ENCODE assay signal across 1 cellular context in genomic region chr7:36606442-36607205, GRCh38.
TF ChIP-seq lines count a peak whose summit lies in the region.

No MANE protein-coding gene starts in this region.

TF ChIP-seq in WTC11, 78 proteins besides CTCF, POLR2A, EP300 and RAD21 (continued from another document):
- TF ChIP-seq ZNF425 (CRISPR knock-in tag; conservative IDR thresholded peaks at IDR 0.05) (no peak), E2F5 (CRISPR knock-in tag; IDR thresholded peaks at IDR 0.05) (no peak), FOXP1 (CRISPR knock-in tag; IDR thresholded peaks at IDR 0.05; ENCODE audit: borderline replicate concordance) (no peak), ZNF121 (CRISPR knock-in tag; IDR thresholded peaks at IDR 0.05) (no peak), TEAD4 (CRISPR knock-in tag; IDR thresholded peaks at IDR 0.05) (no peak), USF2 (CRISPR knock-in tag; IDR thresholded peaks at IDR 0.05) (no peak), ZMAT4 (CRISPR knock-in tag; IDR thresholded peaks at IDR 0.05) (no peak), CBFB (CRISPR knock-in tag; IDR thresholded peaks at IDR 0.05; ENCODE audit: low read depth) (no peak), OVOL2 (CRISPR knock-in tag; IDR thresholded peaks at IDR 0.05; ENCODE audit: borderline replicate concordance) (no peak)
- TF ChIP-seq, protein P1, sequence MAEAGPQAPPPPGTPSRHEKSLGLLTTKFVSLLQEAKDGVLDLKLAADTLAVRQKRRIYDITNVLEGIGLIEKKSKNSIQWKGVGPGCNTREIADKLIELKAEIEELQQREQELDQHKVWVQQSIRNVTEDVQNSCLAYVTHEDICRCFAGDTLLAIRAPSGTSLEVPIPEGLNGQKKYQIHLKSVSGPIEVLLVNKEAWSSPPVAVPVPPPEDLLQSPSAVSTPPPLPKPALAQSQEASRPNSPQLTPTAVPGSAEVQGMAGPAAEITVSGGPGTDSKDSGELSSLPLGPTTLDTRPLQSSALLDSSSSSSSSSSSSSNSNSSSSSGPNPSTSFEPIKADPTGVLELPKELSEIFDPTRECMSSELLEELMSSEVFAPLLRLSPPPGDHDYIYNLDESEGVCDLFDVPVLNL (CRISPR knock-in tag; IDR thresholded peaks at IDR 0.05; ENCODE audit: borderline replicate concordance, low read depth), result no peak
- TF ChIP-seq, protein P2, sequence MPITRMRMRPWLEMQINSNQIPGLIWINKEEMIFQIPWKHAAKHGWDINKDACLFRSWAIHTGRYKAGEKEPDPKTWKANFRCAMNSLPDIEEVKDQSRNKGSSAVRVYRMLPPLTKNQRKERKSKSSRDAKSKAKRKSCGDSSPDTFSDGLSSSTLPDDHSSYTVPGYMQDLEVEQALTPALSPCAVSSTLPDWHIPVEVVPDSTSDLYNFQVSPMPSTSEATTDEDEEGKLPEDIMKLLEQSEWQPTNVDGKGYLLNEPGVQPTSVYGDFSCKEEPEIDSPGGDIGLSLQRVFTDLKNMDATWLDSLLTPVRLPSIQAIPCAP (CRISPR knock-in tag; IDR thresholded peaks at IDR 0.05), result no peak
